In genomic region chr18:26839609-26840008, GRCh38 we compare ENCODE assay signal across 26 cellular contexts. TPM values are rescaled to one million over a fixed set of nuclear protein-coding genes. Genes with fewer than 3 reads are reported as not detected.
"Had no signal": no experiment of that assay in that cellular context is flagged by ENCODE, and none has a peak within 500 bp of the region (broad histone marks: within the 10 kb centered on the region; RNA-seq: fewer than 3 reads in every experiment).

No MANE protein-coding gene starts in this region.

- H3K27me3 ChIP-seq: stomach, suprapubic skin, testis, tibial artery, tibial nerve, transverse colon, upper lobe of left lung, upper lobe of right lung, uterus, vagina had no signal

- H3K4me3 ChIP-seq: stomach, suprapubic skin, testis, thoracic aorta, tibial artery, tibial nerve, transverse colon, upper lobe of left lung, upper lobe of right lung, uterus, vagina had no signal

- FAIRE-seq: urothelium cell line had no signal

- H3K27ac ChIP-seq: stomach, suprapubic skin, testis, thoracic aorta, tibial artery, tibial nerve, transverse colon, upper lobe of left lung, upper lobe of right lung, uterus, vagina had no signal

- DNase-seq: stimulated activated CD4-positive, alpha-beta T cell treated with anti-CD3 and anti-CD28 coated beads, Interleukin-2, amount 100 ng/mL, for 48 hours; stimulated activated CD4-positive, alpha-beta T cell treated with anti-CD3 and anti-CD28 coated beads, Interleukin-4, amount 100 ng/mL, for 1 hour; stimulated activated CD4-positive, alpha-beta T cell treated with anti-CD3 and anti-CD28 coated beads, Interleukin-4, amount 100 ng/mL, for 24 hours; stimulated activated CD4-positive, alpha-beta T cell treated with anti-CD3 and anti-CD28 coated beads, Interleukin-4, amount 100 ng/mL, for 4 hours; stimulated activated CD8-positive, alpha-beta memory T cell treated with anti-CD3 and anti-CD28 coated beads, Interleukin-4, amount 100 ng/mL, for 48 hours; stimulated activated naive B cell treated with anti-CD40 and anti-IgM and Interleukin-4, amounts not matched to agents 10 μg/mL and 1 μg/mL and 100 μg/mL, for 72 hours; stimulated activated naive CD4-positive, alpha-beta T cell; stimulated activated naive CD4-positive, alpha-beta T cell treated with Interleukin-2 at 50 U/mL for 16 hours; stimulated activated naive CD8-positive, alpha-beta T cell treated with anti-CD3 and anti-CD28 coated beads, Interleukin-15, amount 100 ng/mL, for 72 hours; stimulated activated naive CD8-positive, alpha-beta T cell treated with anti-CD3 and anti-CD28 coated beads, Interleukin-15, Interleukin-2, amounts not matched to agents 100 U/mL and 50 U/mL, for 24 hours; stomach; substantia nigra; testis; tibial artery; transverse colon; trophoblast cell; upper lobe of left lung; upper lobe of right lung; uterus had no signal

- ATAC-seq: stimulated activated effector memory CD8-positive, alpha-beta T cell treated with anti-CD3 and anti-CD28 coated beads, Interleukin-12 subunit alpha, Interleukin-12 subunit beta, amount 100 ng/mL, for 72 hours; stimulated activated memory B cell treated with anti-CD40 and anti-IgM and Interleukin-4, amounts not matched to agents 10 μg/mL and 1 μg/mL and 100 μg/mL, for 72 hours; stimulated activated naive B cell treated with anti-CD40 and anti-IgM and Interleukin-4, amounts not matched to agents 10 μg/mL and 1 μg/mL and 100 μg/mL, for 72 hours; stimulated activated naive CD8-positive, alpha-beta T cell treated with anti-CD3 and anti-CD28 coated beads, Interleukin-15, amount 100 ng/mL, for 72 hours; stimulated activated naive CD8-positive, alpha-beta T cell treated with anti-CD3 and anti-CD28 coated beads, Interleukin-15, Interleukin-2, amounts not matched to agents 100 U/mL and 50 U/mL, for 24 hours; upper lobe of right lung had no signal

- H3K9me3 ChIP-seq: suprapubic skin, testis, thoracic aorta, transverse colon, uterus, vagina had no signal

- H3K4me1 ChIP-seq: stomach, suprapubic skin, testis, tibial artery, tibial nerve, transverse colon, upper lobe of left lung, upper lobe of right lung, uterus, vagina had no signal

- H3K36me3 ChIP-seq: stomach, suprapubic skin, thoracic aorta, tibial artery, tibial nerve, transverse colon, upper lobe of left lung, upper lobe of right lung, uterus, vagina had no signal

RNA-seq across cellular contexts. Expression of gene AQP4, which starts 25.9 kb away (rescaled TPM):
- total RNA-seq: thoracic aorta had no signal
